Comparison of ENCODE assay signal across 30 cellular contexts in the genomic region with DNA sequence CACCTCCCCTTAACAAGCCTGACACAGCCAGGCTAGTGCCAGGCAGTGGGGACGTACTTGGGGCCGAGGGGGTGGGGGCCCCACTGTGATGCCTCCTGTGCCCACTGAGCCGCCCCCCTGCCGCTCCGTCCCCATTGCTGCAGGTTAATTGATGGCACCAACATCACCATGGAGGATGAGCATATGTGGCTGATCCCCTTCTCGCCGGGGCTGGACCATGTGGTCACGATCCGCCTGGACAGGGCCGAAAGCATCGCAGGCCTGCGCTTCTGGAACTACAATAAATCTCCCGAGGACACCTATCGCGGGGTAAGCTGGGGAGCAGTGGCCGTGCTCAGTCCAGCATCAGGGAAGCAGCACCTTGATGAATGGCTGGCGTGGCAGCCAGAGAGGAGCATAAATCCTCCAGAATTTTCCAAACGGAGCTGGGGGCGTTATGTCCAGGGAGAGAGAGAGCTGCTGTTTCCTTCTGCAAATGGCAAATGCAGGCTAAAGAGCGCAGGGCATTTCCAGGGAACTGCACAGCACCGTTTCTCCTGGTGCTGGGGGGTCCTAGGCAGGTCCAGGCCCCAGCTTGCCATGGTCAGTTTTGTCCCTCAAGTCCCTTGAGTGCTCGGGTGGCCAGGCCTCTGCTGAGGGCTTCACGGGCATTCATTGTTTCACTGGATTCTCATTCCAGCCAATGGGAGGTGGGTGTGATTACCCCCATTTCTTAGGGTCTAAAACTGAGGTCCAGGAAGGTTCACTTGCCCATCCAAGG.
"Had no signal": no experiment of that assay in that cellular context is flagged by ENCODE, and none has a peak within 500 bp of the region (broad histone marks: within the 10 kb centered on the region; RNA-seq: fewer than 3 reads in every experiment).

No MANE protein-coding gene starts in this region.

- H3K9me3 ChIP-seq: ascending aorta had no signal

- H3K4me1 ChIP-seq: breast epithelium, esophagus muscularis mucosa, foreskin keratinocyte, gastroesophageal sphincter had no signal

- DNase-seq: activated CD4-positive, alpha-beta memory T cell treated with anti-CD3 and anti-CD28 coated beads, Interleukin-2, amount 10 ng/mL, durations not matched to agents 7 days and 5 days; activated CD4-positive, alpha-beta T cell treated with anti-CD3 and anti-CD28 coated beads for 36 hours; activated CD4-positive, alpha-beta T cell treated with anti-CD3 and anti-CD28 coated beads, Interleukin-2, amount 10 ng/mL, durations not matched to agents 24 days and 14 days; activated CD4-positive, CD25-positive, alpha-beta regulatory T cell; activated CD4-positive, CD25-positive, alpha-beta regulatory T cell treated with anti-CD3 and anti-CD28 coated beads, Interleukin-2, amount 50 U/mL, for 72 hours; activated CD8-positive, alpha-beta memory T cell treated with anti-CD3 and anti-CD28 coated beads, Interleukin-2, amount 50 U/mL, for 48 hours; activated gamma-delta T cell; activated naive CD4-positive, alpha-beta T cell; activated naive CD4-positive, alpha-beta T cell treated with anti-CD3 and anti-CD28 coated beads, Interleukin-2, amount 10 ng/mL, durations not matched to agents 7 days and 5 days; activated naive CD8-positive, alpha-beta T cell treated with anti-CD3 and anti-CD28 coated beads, Interleukin-2, amount 10 ng/mL, durations not matched to agents 7 days and 5 days; activated T-cell treated with anti-CD3 and anti-CD28 coated beads for 4 hours; activated T-cell treated with anti-CD3 and anti-CD28 coated beads, Interleukin-2, amount 50 U/mL, for 24 hours; activated T-cell treated with anti-CD3 and anti-CD28 coated beads, Interleukin-2, amount 50 U/mL, for 72 hours; central memory CD4-positive, alpha-beta T cell; cerebellar nuclear complex; effector CD4-positive, alpha-beta T cell; effector memory CD8-positive, alpha-beta T cell; erythroblast; foreskin keratinocyte; T-helper 2 cell had no signal

- H3K27me3 ChIP-seq: ascending aorta, breast epithelium, cardiac muscle cell, dorsolateral prefrontal cortex, esophagus muscularis mucosa, foreskin keratinocyte, gastroesophageal sphincter had no signal

- H3K36me3 ChIP-seq: breast epithelium, cardiac muscle cell had no signal

- H3K9me3 Mint-ChIP-seq: activated CD4-positive, alpha-beta memory T cell treated with anti-CD3 and anti-CD28 coated beads, Interleukin-2, amount 10 ng/mL, durations not matched to agents 7 days and 5 days; activated CD4-positive, alpha-beta T cell treated with anti-CD3 and anti-CD28 coated beads, Interleukin-2, amount 10 ng/mL, durations not matched to agents 24 days and 14 days; activated naive CD4-positive, alpha-beta T cell treated with anti-CD3 and anti-CD28 coated beads, Interleukin-2, amount 10 ng/mL, durations not matched to agents 7 days and 5 days; activated naive CD4-positive, alpha-beta T cell treated with anti-CD3 and anti-CD28 coated beads, Interleukin-2, amount 50 U/mL, for 72 hours; activated naive CD8-positive, alpha-beta T cell treated with anti-CD3 and anti-CD28 coated beads, Interleukin-2, amount 10 ng/mL, durations not matched to agents 7 days and 5 days; activated T-cell treated with anti-CD3 and anti-CD28 coated beads, Interleukin-2, amount 50 U/mL, for 24 hours; activated T-cell treated with anti-CD3 and anti-CD28 coated beads, Interleukin-2, amount 50 U/mL, for 72 hours; effector memory CD8-positive, alpha-beta T cell had no signal

- H3K36me3 Mint-ChIP-seq: activated naive CD8-positive, alpha-beta T cell treated with anti-CD3 and anti-CD28 coated beads, Interleukin-2, amount 10 ng/mL, durations not matched to agents 7 days and 5 days had no signal

- H3K4me1 Mint-ChIP-seq: activated CD4-positive, alpha-beta memory T cell treated with anti-CD3 and anti-CD28 coated beads, Interleukin-2, amount 10 ng/mL, durations not matched to agents 7 days and 5 days; activated CD4-positive, alpha-beta T cell treated with anti-CD3 and anti-CD28 coated beads for 36 hours; activated CD4-positive, alpha-beta T cell treated with anti-CD3 and anti-CD28 coated beads, Interleukin-2, amount 10 ng/mL, durations not matched to agents 24 days and 14 days; activated naive CD4-positive, alpha-beta T cell treated with anti-CD3 and anti-CD28 coated beads, Interleukin-2, amount 10 ng/mL, durations not matched to agents 7 days and 5 days; activated naive CD8-positive, alpha-beta T cell treated with anti-CD3 and anti-CD28 coated beads, Interleukin-2, amount 10 ng/mL, durations not matched to agents 7 days and 5 days had no signal

- H3K4me3 Mint-ChIP-seq: activated CD4-positive, alpha-beta memory T cell treated with anti-CD3 and anti-CD28 coated beads, Interleukin-2, amount 10 ng/mL, durations not matched to agents 7 days and 5 days; activated CD4-positive, alpha-beta T cell treated with anti-CD3 and anti-CD28 coated beads for 36 hours; activated CD4-positive, alpha-beta T cell treated with anti-CD3 and anti-CD28 coated beads, Interleukin-2, amount 10 ng/mL, durations not matched to agents 24 days and 14 days; activated naive CD4-positive, alpha-beta T cell treated with anti-CD3 and anti-CD28 coated beads, Interleukin-2, amount 10 ng/mL, durations not matched to agents 7 days and 5 days; activated naive CD8-positive, alpha-beta T cell treated with anti-CD3 and anti-CD28 coated beads, Interleukin-2, amount 10 ng/mL, durations not matched to agents 7 days and 5 days; activated T-cell treated with anti-CD3 and anti-CD28 coated beads, Interleukin-2, amount 50 U/mL, for 24 hours; activated T-cell treated with anti-CD3 and anti-CD28 coated beads, Interleukin-2, amount 50 U/mL, for 72 hours; brain; dendritic cell treated with granulocyte-macrophage colony-stimulating factor and Interleukin-4, amounts not matched to agents 40 ng/mL and 50 ng/mL, for 4 days; effector memory CD8-positive, alpha-beta T cell had no signal

- H3K27ac ChIP-seq: ascending aorta, breast epithelium, cardiac muscle cell, coronary artery, dorsolateral prefrontal cortex, esophagus muscularis mucosa, foreskin keratinocyte, gastroesophageal sphincter had no signal

- H3K4me3 ChIP-seq: ascending aorta, breast epithelium, cardiac muscle cell, coronary artery, dorsolateral prefrontal cortex, esophagus muscularis mucosa, gastroesophageal sphincter had no signal

- H3K27ac Mint-ChIP-seq: activated CD4-positive, alpha-beta memory T cell treated with anti-CD3 and anti-CD28 coated beads, Interleukin-2, amount 10 ng/mL, durations not matched to agents 7 days and 5 days; activated CD4-positive, alpha-beta T cell treated with anti-CD3 and anti-CD28 coated beads for 36 hours; activated CD4-positive, alpha-beta T cell treated with anti-CD3 and anti-CD28 coated beads, Interleukin-2, amount 10 ng/mL, durations not matched to agents 24 days and 14 days; activated naive CD4-positive, alpha-beta T cell treated with anti-CD3 and anti-CD28 coated beads, Interleukin-2, amount 10 ng/mL, durations not matched to agents 7 days and 5 days; activated naive CD8-positive, alpha-beta T cell treated with anti-CD3 and anti-CD28 coated beads, Interleukin-2, amount 10 ng/mL, durations not matched to agents 7 days and 5 days; activated T-cell treated with anti-CD3 and anti-CD28 coated beads, Interleukin-2, amount 50 U/mL, for 24 hours; activated T-cell treated with anti-CD3 and anti-CD28 coated beads, Interleukin-2, amount 50 U/mL, for 72 hours; brain; dendritic cell treated with granulocyte-macrophage colony-stimulating factor and Interleukin-4, amounts not matched to agents 40 ng/mL and 50 ng/mL, for 4 days; effector memory CD8-positive, alpha-beta T cell had no signal

- H3K27me3 Mint-ChIP-seq: activated CD4-positive, alpha-beta memory T cell treated with anti-CD3 and anti-CD28 coated beads, Interleukin-2, amount 10 ng/mL, durations not matched to agents 7 days and 5 days; activated CD4-positive, alpha-beta T cell treated with anti-CD3 and anti-CD28 coated beads for 36 hours; activated CD4-positive, alpha-beta T cell treated with anti-CD3 and anti-CD28 coated beads, Interleukin-2, amount 10 ng/mL, durations not matched to agents 24 days and 14 days; activated naive CD4-positive, alpha-beta T cell treated with anti-CD3 and anti-CD28 coated beads, Interleukin-2, amount 10 ng/mL, durations not matched to agents 7 days and 5 days; activated naive CD8-positive, alpha-beta T cell treated with anti-CD3 and anti-CD28 coated beads, Interleukin-2, amount 10 ng/mL, durations not matched to agents 7 days and 5 days; activated T-cell treated with anti-CD3 and anti-CD28 coated beads, Interleukin-2, amount 50 U/mL, for 24 hours; dendritic cell treated with granulocyte-macrophage colony-stimulating factor and Interleukin-4, amounts not matched to agents 40 ng/mL and 50 ng/mL, for 4 days; effector memory CD8-positive, alpha-beta T cell had no signal
